Comparison of ENCODE assay signal across 1 cellular context in the genomic region with DNA sequence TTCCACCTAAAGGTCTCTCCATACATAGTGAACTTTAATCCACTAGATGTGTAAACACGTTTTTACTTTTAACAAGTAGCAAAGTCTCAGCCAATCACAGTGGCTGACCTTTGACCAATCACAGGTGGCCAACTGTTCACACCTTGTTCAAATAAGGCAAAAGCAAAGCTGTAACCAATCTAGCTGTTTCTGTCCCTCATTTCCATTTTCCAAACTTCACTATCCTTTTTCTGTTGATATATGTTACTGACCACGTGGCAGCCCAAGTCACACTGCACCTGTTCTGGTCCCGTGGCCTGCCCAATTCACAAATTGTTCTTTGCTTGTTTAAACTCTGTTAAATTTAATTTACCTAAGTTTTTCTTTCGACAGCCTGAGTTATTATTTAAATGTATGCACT.
TF ChIP-seq lines count a peak whose summit lies in the region.

No MANE protein-coding gene starts in this region.

TF ChIP-seq in K562, 482 proteins besides CTCF, POLR2A, EP300 and RAD21 (continued from another document):
- TF ChIP-seq, protein P1, sequence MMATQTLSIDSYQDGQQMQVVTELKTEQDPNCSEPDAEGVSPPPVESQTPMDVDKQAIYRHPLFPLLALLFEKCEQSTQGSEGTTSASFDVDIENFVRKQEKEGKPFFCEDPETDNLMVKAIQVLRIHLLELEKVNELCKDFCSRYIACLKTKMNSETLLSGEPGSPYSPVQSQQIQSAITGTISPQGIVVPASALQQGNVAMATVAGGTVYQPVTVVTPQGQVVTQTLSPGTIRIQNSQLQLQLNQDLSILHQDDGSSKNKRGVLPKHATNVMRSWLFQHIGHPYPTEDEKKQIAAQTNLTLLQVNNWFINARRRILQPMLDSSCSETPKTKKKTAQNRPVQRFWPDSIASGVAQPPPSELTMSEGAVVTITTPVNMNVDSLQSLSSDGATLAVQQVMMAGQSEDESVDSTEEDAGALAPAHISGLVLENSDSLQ (IDR thresholded peaks at IDR 0.05): peak; percentile 34; the same call in 1 of the 2 replicates
- TF ChIP-seq BRF1 (IDR thresholded peaks at IDR 0.05; ENCODE audit: borderline replicate concordance, extremely low read depth, insufficient read length) (no peak), RAD51 (IDR thresholded peaks at IDR 0.05; ENCODE audit: borderline replicate concordance, low read depth) (peak; percentile 51; the same call in 1 of the 2 replicates), FOXK2 (conservative IDR thresholded peaks at IDR 0.05 in 1 of 2, IDR thresholded peaks at IDR 0.05 in 1 of 2; ENCODE audit: low read depth in 2 of 2) (peak; percentile 46 to 68), L3MBTL2 (IDR thresholded peaks at IDR 0.05) (peak; percentile 91), ZSCAN32 (CRISPR knock-in tag; IDR thresholded peaks at IDR 0.05) (no peak), SP1 (CRISPR knock-in tag; IDR thresholded peaks at IDR 0.05) (no peak), SIN3A (IDR thresholded peaks at IDR 0.05; ENCODE audit: borderline replicate concordance in 2 of 2, control insufficient read depth in 1 of 2, low read depth in 2 of 2, low read length in 2 of 2) (0 out of 4 replicates have a peak, but pooled peaks of 1 of the 2 experiments have one; percentile 28), FOXM1 (IDR thresholded peaks at IDR 0.05; ENCODE audit: low read depth) (peak; percentile 92), FOXM1 (CRISPR knock-in tag; IDR thresholded peaks at IDR 0.05; ENCODE audit: low read depth) (no peak), ZNF584 (CRISPR knock-in tag; IDR thresholded peaks at IDR 0.05; ENCODE audit: low read depth) (no peak), CBX3 (IDR thresholded peaks at IDR 0.05; ENCODE audit: borderline replicate concordance in 1 of 2, low read length in 2 of 2) (0 out of 3 replicates have a peak, but pooled peaks of 1 of the 2 experiments have one; percentile 19), EP400 (IDR thresholded peaks at IDR 0.05) (peak; percentile 70), MEIS2 (IDR thresholded peaks at IDR 0.05; ENCODE audit: partially characterized antibody) (peak; percentile 50), NR2C2 (CRISPR knock-in tag; IDR thresholded peaks at IDR 0.05) (no peak), NR2C2 (tag; IDR thresholded peaks at IDR 0.05) (peak; percentile 69), SRF (CRISPR knock-in tag; IDR thresholded peaks at IDR 0.05) (peak in 1 of 2 experiments; percentile 89; a peak in 2 of 4 replicates), ZNF77 (CRISPR knock-in tag; IDR thresholded peaks at IDR 0.05) (no peak), MYBL2 (IDR thresholded peaks at IDR 0.05; ENCODE audit: low read depth) (peak; percentile 84), MYBL2 (CRISPR knock-in tag; IDR thresholded peaks at IDR 0.05; ENCODE audit: borderline replicate concordance) (no peak), NR2C1 (IDR thresholded peaks at IDR 0.05) (peak; percentile 53; the same call in 1 of the 2 replicates), NR2C1 (tag; IDR thresholded peaks at IDR 0.05) (peak; percentile 63), MYC (IDR thresholded peaks at IDR 0.05; ENCODE audit: low read depth, low read length) (peak; percentile 70; the same call in 1 of the 2 replicates), MYC (CRISPR knock-in tag; IDR thresholded peaks at IDR 0.05; ENCODE audit: borderline replicate concordance, low read depth) (no peak), HDAC1 (IDR thresholded peaks at IDR 0.05) (peak in 1 of 2 experiments; percentile 71; a peak in 1 of 4 replicates), NFYB (IDR thresholded peaks at IDR 0.05; ENCODE audit: extremely low read depth, insufficient read length) (peak; percentile 36), ZNF175 (CRISPR knock-in tag; IDR thresholded peaks at IDR 0.05; ENCODE audit: low read depth) (peak; percentile 48; the same call in 1 of the 2 replicates)
- TF ChIP-seq, protein P2, sequence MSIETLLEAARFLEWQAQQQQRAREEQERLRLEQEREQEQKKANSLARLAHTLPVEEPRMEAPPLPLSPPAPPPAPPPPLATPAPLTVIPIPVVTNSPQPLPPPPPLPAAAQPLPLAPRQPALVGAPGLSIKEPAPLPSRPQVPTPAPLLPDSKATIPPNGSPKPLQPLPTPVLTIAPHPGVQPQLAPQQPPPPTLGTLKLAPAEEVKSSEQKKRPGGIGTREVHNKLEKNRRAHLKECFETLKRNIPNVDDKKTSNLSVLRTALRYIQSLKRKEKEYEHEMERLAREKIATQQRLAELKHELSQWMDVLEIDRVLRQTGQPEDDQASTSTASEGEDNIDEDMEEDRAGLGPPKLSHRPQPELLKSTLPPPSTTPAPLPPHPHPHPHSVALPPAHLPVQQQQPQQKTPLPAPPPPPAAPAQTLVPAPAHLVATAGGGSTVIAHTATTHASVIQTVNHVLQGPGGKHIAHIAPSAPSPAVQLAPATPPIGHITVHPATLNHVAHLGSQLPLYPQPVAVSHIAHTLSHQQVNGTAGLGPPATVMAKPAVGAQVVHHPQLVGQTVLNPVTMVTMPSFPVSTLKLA (conservative IDR thresholded peaks at IDR 0.05): peak; percentile 92 to 93
- TF ChIP-seq, protein P3, sequence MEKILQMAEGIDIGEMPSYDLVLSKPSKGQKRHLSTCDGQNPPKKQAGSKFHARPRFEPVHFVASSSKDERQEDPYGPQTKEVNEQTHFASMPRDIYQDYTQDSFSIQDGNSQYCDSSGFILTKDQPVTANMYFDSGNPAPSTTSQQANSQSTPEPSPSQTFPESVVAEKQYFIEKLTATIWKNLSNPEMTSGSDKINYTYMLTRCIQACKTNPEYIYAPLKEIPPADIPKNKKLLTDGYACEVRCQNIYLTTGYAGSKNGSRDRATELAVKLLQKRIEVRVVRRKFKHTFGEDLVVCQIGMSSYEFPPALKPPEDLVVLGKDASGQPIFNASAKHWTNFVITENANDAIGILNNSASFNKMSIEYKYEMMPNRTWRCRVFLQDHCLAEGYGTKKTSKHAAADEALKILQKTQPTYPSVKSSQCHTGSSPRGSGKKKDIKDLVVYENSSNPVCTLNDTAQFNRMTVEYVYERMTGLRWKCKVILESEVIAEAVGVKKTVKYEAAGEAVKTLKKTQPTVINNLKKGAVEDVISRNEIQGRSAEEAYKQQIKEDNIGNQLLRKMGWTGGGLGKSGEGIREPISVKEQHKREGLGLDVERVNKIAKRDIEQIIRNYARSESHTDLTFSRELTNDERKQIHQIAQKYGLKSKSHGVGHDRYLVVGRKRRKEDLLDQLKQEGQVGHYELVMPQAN (IDR thresholded peaks at IDR 0.05; ENCODE audit: borderline replicate concordance): 0 out of 2 replicates have a peak, but pooled peaks have one; percentile 31
- TF ChIP-seq, protein P4, sequence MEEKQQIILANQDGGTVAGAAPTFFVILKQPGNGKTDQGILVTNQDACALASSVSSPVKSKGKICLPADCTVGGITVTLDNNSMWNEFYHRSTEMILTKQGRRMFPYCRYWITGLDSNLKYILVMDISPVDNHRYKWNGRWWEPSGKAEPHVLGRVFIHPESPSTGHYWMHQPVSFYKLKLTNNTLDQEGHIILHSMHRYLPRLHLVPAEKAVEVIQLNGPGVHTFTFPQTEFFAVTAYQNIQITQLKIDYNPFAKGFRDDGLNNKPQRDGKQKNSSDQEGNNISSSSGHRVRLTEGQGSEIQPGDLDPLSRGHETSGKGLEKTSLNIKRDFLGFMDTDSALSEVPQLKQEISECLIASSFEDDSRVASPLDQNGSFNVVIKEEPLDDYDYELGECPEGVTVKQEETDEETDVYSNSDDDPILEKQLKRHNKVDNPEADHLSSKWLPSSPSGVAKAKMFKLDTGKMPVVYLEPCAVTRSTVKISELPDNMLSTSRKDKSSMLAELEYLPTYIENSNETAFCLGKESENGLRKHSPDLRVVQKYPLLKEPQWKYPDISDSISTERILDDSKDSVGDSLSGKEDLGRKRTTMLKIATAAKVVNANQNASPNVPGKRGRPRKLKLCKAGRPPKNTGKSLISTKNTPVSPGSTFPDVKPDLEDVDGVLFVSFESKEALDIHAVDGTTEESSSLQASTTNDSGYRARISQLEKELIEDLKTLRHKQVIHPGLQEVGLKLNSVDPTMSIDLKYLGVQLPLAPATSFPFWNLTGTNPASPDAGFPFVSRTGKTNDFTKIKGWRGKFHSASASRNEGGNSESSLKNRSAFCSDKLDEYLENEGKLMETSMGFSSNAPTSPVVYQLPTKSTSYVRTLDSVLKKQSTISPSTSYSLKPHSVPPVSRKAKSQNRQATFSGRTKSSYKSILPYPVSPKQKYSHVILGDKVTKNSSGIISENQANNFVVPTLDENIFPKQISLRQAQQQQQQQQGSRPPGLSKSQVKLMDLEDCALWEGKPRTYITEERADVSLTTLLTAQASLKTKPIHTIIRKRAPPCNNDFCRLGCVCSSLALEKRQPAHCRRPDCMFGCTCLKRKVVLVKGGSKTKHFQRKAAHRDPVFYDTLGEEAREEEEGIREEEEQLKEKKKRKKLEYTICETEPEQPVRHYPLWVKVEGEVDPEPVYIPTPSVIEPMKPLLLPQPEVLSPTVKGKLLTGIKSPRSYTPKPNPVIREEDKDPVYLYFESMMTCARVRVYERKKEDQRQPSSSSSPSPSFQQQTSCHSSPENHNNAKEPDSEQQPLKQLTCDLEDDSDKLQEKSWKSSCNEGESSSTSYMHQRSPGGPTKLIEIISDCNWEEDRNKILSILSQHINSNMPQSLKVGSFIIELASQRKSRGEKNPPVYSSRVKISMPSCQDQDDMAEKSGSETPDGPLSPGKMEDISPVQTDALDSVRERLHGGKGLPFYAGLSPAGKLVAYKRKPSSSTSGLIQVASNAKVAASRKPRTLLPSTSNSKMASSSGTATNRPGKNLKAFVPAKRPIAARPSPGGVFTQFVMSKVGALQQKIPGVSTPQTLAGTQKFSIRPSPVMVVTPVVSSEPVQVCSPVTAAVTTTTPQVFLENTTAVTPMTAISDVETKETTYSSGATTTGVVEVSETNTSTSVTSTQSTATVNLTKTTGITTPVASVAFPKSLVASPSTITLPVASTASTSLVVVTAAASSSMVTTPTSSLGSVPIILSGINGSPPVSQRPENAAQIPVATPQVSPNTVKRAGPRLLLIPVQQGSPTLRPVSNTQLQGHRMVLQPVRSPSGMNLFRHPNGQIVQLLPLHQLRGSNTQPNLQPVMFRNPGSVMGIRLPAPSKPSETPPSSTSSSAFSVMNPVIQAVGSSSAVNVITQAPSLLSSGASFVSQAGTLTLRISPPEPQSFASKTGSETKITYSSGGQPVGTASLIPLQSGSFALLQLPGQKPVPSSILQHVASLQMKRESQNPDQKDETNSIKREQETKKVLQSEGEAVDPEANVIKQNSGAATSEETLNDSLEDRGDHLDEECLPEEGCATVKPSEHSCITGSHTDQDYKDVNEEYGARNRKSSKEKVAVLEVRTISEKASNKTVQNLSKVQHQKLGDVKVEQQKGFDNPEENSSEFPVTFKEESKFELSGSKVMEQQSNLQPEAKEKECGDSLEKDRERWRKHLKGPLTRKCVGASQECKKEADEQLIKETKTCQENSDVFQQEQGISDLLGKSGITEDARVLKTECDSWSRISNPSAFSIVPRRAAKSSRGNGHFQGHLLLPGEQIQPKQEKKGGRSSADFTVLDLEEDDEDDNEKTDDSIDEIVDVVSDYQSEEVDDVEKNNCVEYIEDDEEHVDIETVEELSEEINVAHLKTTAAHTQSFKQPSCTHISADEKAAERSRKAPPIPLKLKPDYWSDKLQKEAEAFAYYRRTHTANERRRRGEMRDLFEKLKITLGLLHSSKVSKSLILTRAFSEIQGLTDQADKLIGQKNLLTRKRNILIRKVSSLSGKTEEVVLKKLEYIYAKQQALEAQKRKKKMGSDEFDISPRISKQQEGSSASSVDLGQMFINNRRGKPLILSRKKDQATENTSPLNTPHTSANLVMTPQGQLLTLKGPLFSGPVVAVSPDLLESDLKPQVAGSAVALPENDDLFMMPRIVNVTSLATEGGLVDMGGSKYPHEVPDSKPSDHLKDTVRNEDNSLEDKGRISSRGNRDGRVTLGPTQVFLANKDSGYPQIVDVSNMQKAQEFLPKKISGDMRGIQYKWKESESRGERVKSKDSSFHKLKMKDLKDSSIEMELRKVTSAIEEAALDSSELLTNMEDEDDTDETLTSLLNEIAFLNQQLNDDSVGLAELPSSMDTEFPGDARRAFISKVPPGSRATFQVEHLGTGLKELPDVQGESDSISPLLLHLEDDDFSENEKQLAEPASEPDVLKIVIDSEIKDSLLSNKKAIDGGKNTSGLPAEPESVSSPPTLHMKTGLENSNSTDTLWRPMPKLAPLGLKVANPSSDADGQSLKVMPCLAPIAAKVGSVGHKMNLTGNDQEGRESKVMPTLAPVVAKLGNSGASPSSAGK (IDR thresholded peaks at IDR 0.05): peak; percentile 80
- TF ChIP-seq, protein P5, sequence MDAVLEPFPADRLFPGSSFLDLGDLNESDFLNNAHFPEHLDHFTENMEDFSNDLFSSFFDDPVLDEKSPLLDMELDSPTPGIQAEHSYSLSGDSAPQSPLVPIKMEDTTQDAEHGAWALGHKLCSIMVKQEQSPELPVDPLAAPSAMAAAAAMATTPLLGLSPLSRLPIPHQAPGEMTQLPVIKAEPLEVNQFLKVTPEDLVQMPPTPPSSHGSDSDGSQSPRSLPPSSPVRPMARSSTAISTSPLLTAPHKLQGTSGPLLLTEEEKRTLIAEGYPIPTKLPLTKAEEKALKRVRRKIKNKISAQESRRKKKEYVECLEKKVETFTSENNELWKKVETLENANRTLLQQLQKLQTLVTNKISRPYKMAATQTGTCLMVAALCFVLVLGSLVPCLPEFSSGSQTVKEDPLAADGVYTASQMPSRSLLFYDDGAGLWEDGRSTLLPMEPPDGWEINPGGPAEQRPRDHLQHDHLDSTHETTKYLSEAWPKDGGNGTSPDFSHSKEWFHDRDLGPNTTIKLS (IDR thresholded peaks at IDR 0.05; ENCODE audit: borderline replicate concordance, low read depth): peak; percentile 64
- TF ChIP-seq, protein P6, sequence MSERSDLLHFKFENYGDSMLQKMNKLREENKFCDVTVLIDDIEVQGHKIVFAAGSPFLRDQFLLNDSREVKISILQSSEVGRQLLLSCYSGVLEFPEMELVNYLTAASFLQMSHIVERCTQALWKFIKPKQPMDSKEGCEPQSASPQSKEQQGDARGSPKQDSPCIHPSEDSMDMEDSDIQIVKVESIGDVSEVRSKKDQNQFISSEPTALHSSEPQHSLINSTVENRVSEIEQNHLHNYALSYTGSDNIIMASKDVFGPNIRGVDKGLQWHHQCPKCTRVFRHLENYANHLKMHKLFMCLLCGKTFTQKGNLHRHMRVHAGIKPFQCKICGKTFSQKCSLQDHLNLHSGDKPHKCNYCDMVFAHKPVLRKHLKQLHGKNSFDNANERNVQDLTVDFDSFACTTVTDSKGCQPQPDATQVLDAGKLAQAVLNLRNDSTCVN (CRISPR knock-in tag; IDR thresholded peaks at IDR 0.05): no peak
- TF ChIP-seq, protein P7, sequence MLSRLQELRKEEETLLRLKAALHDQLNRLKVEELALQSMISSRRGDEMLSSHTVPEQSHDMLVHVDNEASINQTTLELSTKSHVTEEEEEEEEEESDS (CRISPR knock-in tag; IDR thresholded peaks at IDR 0.05): no peak
- TF ChIP-seq, protein P8, sequence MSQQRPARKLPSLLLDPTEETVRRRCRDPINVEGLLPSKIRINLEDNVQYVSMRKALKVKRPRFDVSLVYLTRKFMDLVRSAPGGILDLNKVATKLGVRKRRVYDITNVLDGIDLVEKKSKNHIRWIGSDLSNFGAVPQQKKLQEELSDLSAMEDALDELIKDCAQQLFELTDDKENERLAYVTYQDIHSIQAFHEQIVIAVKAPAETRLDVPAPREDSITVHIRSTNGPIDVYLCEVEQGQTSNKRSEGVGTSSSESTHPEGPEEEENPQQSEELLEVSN (IDR thresholded peaks at IDR 0.05; ENCODE audit: borderline replicate concordance in 1 of 2, extremely low read depth in 1 of 2, insufficient read depth in 1 of 2, insufficient read length in 1 of 2, low read depth in 1 of 2, low read length in 1 of 2, poor library complexity in 1 of 2, severe bottlenecking in 1 of 2): peak in 1 of 2 experiments; percentile 30
- TF ChIP-seq, protein P9, sequence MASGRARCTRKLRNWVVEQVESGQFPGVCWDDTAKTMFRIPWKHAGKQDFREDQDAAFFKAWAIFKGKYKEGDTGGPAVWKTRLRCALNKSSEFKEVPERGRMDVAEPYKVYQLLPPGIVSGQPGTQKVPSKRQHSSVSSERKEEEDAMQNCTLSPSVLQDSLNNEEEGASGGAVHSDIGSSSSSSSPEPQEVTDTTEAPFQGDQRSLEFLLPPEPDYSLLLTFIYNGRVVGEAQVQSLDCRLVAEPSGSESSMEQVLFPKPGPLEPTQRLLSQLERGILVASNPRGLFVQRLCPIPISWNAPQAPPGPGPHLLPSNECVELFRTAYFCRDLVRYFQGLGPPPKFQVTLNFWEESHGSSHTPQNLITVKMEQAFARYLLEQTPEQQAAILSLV (tag; IDR thresholded peaks at IDR 0.05): no peak
